Comparison of ENCODE assay signal across 5 cellular contexts in genomic region chr16:58057784-58058183, GRCh38. TPM values are rescaled to one million over a fixed set of nuclear protein-coding genes. Genes with fewer than 3 reads are reported as not detected.
"Had no signal": no experiment of that assay in that cellular context is flagged by ENCODE, and none has a peak within 500 bp of the region (broad histone marks: within the 10 kb centered on the region; RNA-seq: fewer than 3 reads in every experiment).

No MANE protein-coding gene starts in this region.

- H3K27me3 Mint-ChIP-seq: IgD-negative memory B cell had no signal

- H3K4me3 Mint-ChIP-seq: IgD-negative memory B cell had no signal

- H3K4me1 Mint-ChIP-seq: IgD-negative memory B cell had no signal

- H3K27ac ChIP-seq: HL-60 had no signal

- H3K9me3 Mint-ChIP-seq: IgD-negative memory B cell had no signal

- H3K36me3 Mint-ChIP-seq: IgD-negative memory B cell had no signal

- FAIRE-seq: K562 had no signal

- ATAC-seq: K562 had no signal

- H3K4me3 ChIP-seq: K562 had no signal

- H3K27ac Mint-ChIP-seq: IgD-negative memory B cell had no signal

- DNase-seq: IMR-90, KBM-7 had no signal

RNA-seq across cellular contexts. Expression of gene MMP15, which starts 32.2 kb away (rescaled TPM):
- polyA plus RNA-seq: IgD-negative memory B cell had no signal
